8 cellular contexts compared by ENCODE assay signal in genomic region chr1:1374861-1375662, GRCh38. TPM values are rescaled to one million over a fixed set of nuclear protein-coding genes. Genes with fewer than 3 reads are reported as not detected.
DNase-seq lines count a peak whose midpoint lies in the region; ATAC-seq and TF ChIP-seq lines count a peak whose summit lies in the region.

Gene AURKAIP1, minus strand, starts transcription at chr1:1375207. Its CDS starts 451 bp downstream, at chr1:1374756.

- H3K4me1 ChIP-seq in Caco-2, result peaks cover 6% of the 10 kb centered on the region

- H3K27me3 ChIP-seq in Caco-2 (replicated peaks; ENCODE audit: control insufficient read depth, insufficient read depth, low read length), result no peaks in the 10 kb centered on the region

- peak within 1 kb of the TSS; percentile 84 for H3K4me3 ChIP-seq in Caco-2 (ENCODE audit: low read depth, low read length)

- DNase-seq in Caco-2, result peak; percentile 97 to 98
- DNase-seq in HT1080 (ENCODE audit: low read depth), result peak; percentile 100
- DNase-seq in NOMO-1 treated with DMSO at 0.1 percent for 48 hours (lab: John Stamatoyannopoulos, UW; ENCODE audit: unreplicated experiment), result peak; percentile 100
- peak; percentile 90 to 92 for DNase-seq in activated CD8-positive, alpha-beta memory T cell treated with anti-CD3 and anti-CD28 coated beads for 4 hours (ENCODE audit: low read depth in 2 of 2)
- peak; percentile 91 to 92 (median 92) for DNase-seq in effector memory CD8-positive, alpha-beta T cell
- peak; percentile 100 for DNase-seq in medulla oblongata (ENCODE audit: extremely low spot score)
- peak; percentile 90 for DNase-seq in stimulated activated CD8-positive, alpha-beta memory T cell treated with anti-CD3 and anti-CD28 coated beads, Interleukin-12 subunit alpha, Interleukin-12 subunit beta, amount 100 ng/mL, for 1 hour (ENCODE audit: low read depth)

- peak; percentile 83 for ATAC-seq in GM21360 (IDR thresholded peaks at IDR 0.05; ENCODE audit: unreplicated experiment)
- peak; percentile 70 for ATAC-seq in effector memory CD8-positive, alpha-beta T cell (replicated peaks)

- TF ChIP-seq CTCF in Caco-2 (IDR thresholded peaks at IDR 0.05; ENCODE audit: insufficient read depth in 1 of 2, low read depth in 1 of 2, low read length in 1 of 2, severe bottlenecking in 1 of 2, unreplicated experiment in 1 of 2), result peak in 1 of 2 experiments; percentile 39

- H3K27ac Mint-ChIP-seq in Caco-2 (ENCODE audit: unreplicated experiment), result peak within 1 kb of the TSS; percentile 93
- peak within 1 kb of the TSS; percentile 95 to 96 for H3K27ac Mint-ChIP-seq in effector memory CD8-positive, alpha-beta T cell

- peaks cover 16% of the 10 kb centered on the region for H3K36me3 Mint-ChIP-seq in Caco-2 (ENCODE audit: insufficient read depth, unreplicated experiment)
- H3K36me3 Mint-ChIP-seq in effector memory CD8-positive, alpha-beta T cell (ENCODE audit: insufficient read depth), result peaks cover 28% of the 10 kb centered on the region

- POLR2A ChIA-PET in Caco-2 (lab: Charles Lee), result interaction anchor here (0.5 to 1.2 kb wide), 8 partner anchors 18 to 349 kb away, joined by 4 to 16 read pairs (median 5); partner anchors contain the start of genes CCNL2 and CDK11A

- H3K9me3 ChIP-seq in Caco-2, result no peaks in the 10 kb centered on the region

- no peaks in the 10 kb centered on the region for H3K36me3 ChIP-seq in Caco-2 (ENCODE audit: control insufficient read depth, insufficient read depth, low read length)

- peak within 1 kb of the TSS; percentile 85 for H3K4me3 Mint-ChIP-seq in Caco-2 (ENCODE audit: unreplicated experiment)
- H3K4me3 Mint-ChIP-seq in effector memory CD8-positive, alpha-beta T cell, result peak within 1 kb of the TSS; percentile 87 to 89

- H3K27me3 Mint-ChIP-seq in Caco-2 (ENCODE audit: insufficient read depth, unreplicated experiment), result no peaks in the 10 kb centered on the region
- no peaks in the 10 kb centered on the region for H3K27me3 Mint-ChIP-seq in effector memory CD8-positive, alpha-beta T cell

- H3K9me3 Mint-ChIP-seq in Caco-2 (ENCODE audit: unreplicated experiment), result no peaks in the 10 kb centered on the region
- no peaks in the 10 kb centered on the region for H3K9me3 Mint-ChIP-seq in effector memory CD8-positive, alpha-beta T cell

- no TSS peak for BruUV-seq in Caco-2 (replicated peaks; lab: Mats Ljungman, UMichigan)

- intact Hi-C loops in Caco-2 (cut with micrococcal nuclease; ENCODE audit: unreplicated experiment), result no loop called here

- CTCF ChIA-PET in Caco-2 (lab: Charles Lee), result interaction anchor here (0.6 to 1.3 kb wide), 3 partner anchors 21 to 170 kb away, joined by 4 to 10 read pairs (median 6); no protein-coding TSS in a partner anchor

- no peaks in the 10 kb centered on the region for H3K4me1 Mint-ChIP-seq in Caco-2 (ENCODE audit: low read depth, unreplicated experiment)
- peaks cover 11 to 13% of the 10 kb centered on the region in 2 donors for H3K4me1 Mint-ChIP-seq in effector memory CD8-positive, alpha-beta T cell (ENCODE audit: low read depth in 2 of 2)

RNA-seq across cellular contexts. Expression of gene AURKAIP1, which starts in this region (rescaled TPM):
- 187 and 200 TPM in 2 replicates for total RNA-seq in Caco-2 (2022)
- total RNA-seq in HT1080 (2014; rRNA removed; shearing (Covaris generic)), result 318 and 349 TPM in 2 replicates
- polyA plus RNA-seq in HT1080 (2015; cell fraction: cytosol; rRNA removed), result 160 and 235 TPM in 2 replicates
- 97.0 and 102 TPM in 2 replicates for polyA plus RNA-seq in HT1080 (2015; cell fraction: nucleus; rRNA removed)

Comparison
In these comparisons a context has a peak if more than half of its experiments do, and no peak if none do; other contexts are left out.
1. Peak in every context shown above with its lines: DNase-seq, ATAC-seq and H3K4me3 ChIP-seq.